Comparison of ENCODE assay signal across 8 cellular contexts in genomic region chr12:8241917-8242622, GRCh38. TPM values are rescaled to one million over a fixed set of nuclear protein-coding genes. Genes with fewer than 3 reads are reported as not detected.
DNase-seq lines count a peak whose midpoint lies in the region; ATAC-seq and TF ChIP-seq lines count a peak whose summit lies in the region.
"Not testable (repeated sequence)": the region's sequence is repeated elsewhere in the genome, so short reads cannot be mapped to it uniquely, and the experiment has no call there.

No MANE protein-coding gene starts in this region.

- H3K4me1 ChIP-seq in SJCRH30; duodenal mucosa (ENCODE audit: control insufficient read depth in 1 of 2, insufficient read depth in 2 of 2, low read length in 2 of 2); iPS-20b (ENCODE audit: insufficient read depth, low read length); testis: not testable (repeated sequence)

- peak overlapping the region; percentile 91 for H3K4me3 Mint-ChIP-seq in activated T-cell treated with anti-CD3 and anti-CD28 coated beads, Interleukin-2, amount 50 U/mL, for 4 hours

- peak overlapping the region; percentile 48 to 60 for H3K9ac ChIP-seq in duodenal mucosa (ENCODE audit: low read depth in 1 of 2, low read length in 2 of 2)
- H3K9ac ChIP-seq in iPS-20b (ENCODE audit: low read depth, low read length), result peak overlapping the region; percentile 71; the same call in 1 of the 2 replicates

- H3K4me1 Mint-ChIP-seq in activated T-cell treated with anti-CD3 and anti-CD28 coated beads, Interleukin-2, amount 50 U/mL, for 4 hours (ENCODE audit: low read depth), result peaks cover 11% of the 10 kb centered on the region

- not testable (repeated sequence) for H3K27me3 ChIP-seq in SJCRH30; duodenal mucosa (ENCODE audit: control insufficient read depth in 1 of 2, insufficient read depth in 2 of 2, low read length in 2 of 2); iPS-20b (ENCODE audit: insufficient read depth, low read length); testis

- H3K4me3 ChIP-seq in SJCRH30, result peak overlapping the region; percentile 62
- peak overlapping the region; percentile 55 to 70 for H3K4me3 ChIP-seq in duodenal mucosa (ENCODE audit: low read depth in 1 of 2, low read length in 2 of 2)
- peak overlapping the region; percentile 75 for H3K4me3 ChIP-seq in iPS-20b (ENCODE audit: low read length)
- H3K4me3 ChIP-seq in testis, result peak overlapping the region; percentile 71 to 81

- H3K9me3 Mint-ChIP-seq in activated T-cell treated with anti-CD3 and anti-CD28 coated beads, Interleukin-2, amount 50 U/mL, for 4 hours, result not testable (repeated sequence)

- DNase-seq in DMS53 treated with DMSO at 0.1 percent for 48 hours (lab: John Stamatoyannopoulos, UW; ENCODE audit: unreplicated experiment) (peak; percentile 50), LHCN-M2 (ENCODE audit: low read depth) (peak; percentile 45), SJCRH30 (peak; percentile 25 to 30), nucleus accumbens (lab: John Stamatoyannopoulos, UW) (peak in 31 of 56 donors; percentile 20 to 73 (median 38)), testis (peak; percentile 25)
- not testable (repeated sequence) for DNase-seq in activated T-cell treated with anti-CD3 and anti-CD28 coated beads, Interleukin-2, amount 50 U/mL, for 4 hours

- H3K9me3 ChIP-seq in SJCRH30 (replicated peaks); duodenal mucosa (ENCODE audit: control insufficient read depth in 1 of 2, low read length in 2 of 2); iPS-20b (ENCODE audit: insufficient read depth, low read depth, low read length); testis: not testable (repeated sequence)

- H3K27ac ChIP-seq in SJCRH30; duodenal mucosa (ENCODE audit: low read depth, low read length); iPS-20b (ENCODE audit: low read length): not testable (repeated sequence)
- H3K27ac ChIP-seq in testis, result peak overlapping the region in 1 of 2 donors; percentile 87

- TF ChIP-seq CTCF in testis (IDR thresholded peaks at IDR 0.05), result not testable (repeated sequence)

- H3K36me3 Mint-ChIP-seq in activated T-cell treated with anti-CD3 and anti-CD28 coated beads, Interleukin-2, amount 50 U/mL, for 4 hours (ENCODE audit: insufficient read depth), result not testable (repeated sequence)

- not testable (repeated sequence) for H3K36me3 ChIP-seq in SJCRH30; duodenal mucosa (ENCODE audit: control insufficient read depth in 1 of 2, insufficient read depth in 2 of 2, low read length in 2 of 2); iPS-20b (ENCODE audit: insufficient read depth, low read depth, low read length); testis (ENCODE audit: low read depth, missing control alignments)

- not testable (repeated sequence) for TF ChIP-seq POLR2A in testis (IDR thresholded peaks at IDR 0.05)

- 15 to 22% methylated on average over 10 to 14 of the region's 20 CpGs for WGBS in testis, 2 donors

- H3K27me3 Mint-ChIP-seq in activated T-cell treated with anti-CD3 and anti-CD28 coated beads, Interleukin-2, amount 50 U/mL, for 4 hours (ENCODE audit: low read depth), result not testable (repeated sequence)

- ATAC-seq in activated T-cell treated with anti-CD3 and anti-CD28 coated beads, Interleukin-2, amount 50 U/mL, for 4 hours, result not testable (repeated sequence)

- intact Hi-C loops in testis (cut with DNase I; ENCODE audit: low total_unique reads), result not testable (repeated sequence)

RNA-seq across cellular contexts. Expression of gene FAM90A1, which starts 14.7 kb away (rescaled TPM):
- total RNA-seq in LHCN-M2 (2014; rRNA removed) (not detected in 2 replicates), testis (1 to 10 TPM; 1.5 to 1.8 TPM)
- not detected for polyA plus RNA-seq in LHCN-M2 (2012)
- 0.04 TPM in 1 of 2 replicates, not detected in the other for total RNA-seq in SJCRH30 (2014; rRNA removed; shearing (Covaris generic))
- total RNA-seq in activated T-cell treated with anti-CD3 and anti-CD28 coated beads, Interleukin-2, amount 50 U/mL, for 4 hours, result under 1 TPM in 1 of 3 donors, not detected in 2; 0.34 TPM
- polyA plus RNA-seq in testis (ENCODE audit: insufficient read depth, low read depth, low replicate concordance), result 0.67 TPM
